Comparison of ENCODE assay signal across 8 cellular contexts in genomic region chr2:210171309-210172218, GRCh38. TPM values are rescaled to one million over a fixed set of nuclear protein-coding genes. Genes with fewer than 3 reads are reported as not detected.
DNase-seq lines count a peak whose midpoint lies in the region; TF ChIP-seq lines count a peak whose summit lies in the region.

Gene KANSL1L (minus strand): TSS chr2:210171409. CDS start chr2:210154582, 16,827 bp downstream.

- H3K4me3 Mint-ChIP-seq in neural crest cell = peak within 1 kb of the TSS; percentile 99

- 0 to 2% (median 1%) methylated on average over 39 to 65 of the region's 67 CpGs for WGBS in stomach, 5 donors

- H3K27ac ChIP-seq in stomach = peak within 1 kb of the TSS; percentile 100

- H3K9ac ChIP-seq in ES-I3 (ENCODE audit: low read depth, low read length) = peak within 1 kb of the TSS; percentile 71

- DNase-seq in HAP-1 (ENCODE audit: low spot score in 2 of 2) = peak; percentile 96 to 99
- DNase-seq in MG63 = peak; percentile 96
- peak; percentile 88 to 94 for DNase-seq in SHP77 (lab: John Stamatoyannopoulos, UW)
- peak; percentile 97 for DNase-seq in activated gamma-delta T cell treated with Interleukin-2 at 50 U/mL for 16 hours
- DNase-seq in fibroblast of villous mesenchyme (ENCODE audit: low read depth) = peak; percentile 96
- peak; percentile 98 for DNase-seq in neural crest cell (ENCODE audit: low read depth, low spot score)
- DNase-seq in stomach = peak; percentile 100

- TF ChIP-seq EP300 in stomach (IDR thresholded peaks at IDR 0.05) = no peak

- peaks cover 3% of the 10 kb centered on the region for H3K27me3 Mint-ChIP-seq in neural crest cell (ENCODE audit: low read depth)

- no peaks in the 10 kb centered on the region for H3K9me3 Mint-ChIP-seq in neural crest cell

- H3K4me1 ChIP-seq in ES-I3 (ENCODE audit: insufficient read depth, low read length) (no peaks in the 10 kb centered on the region), HAP-1 (peaks cover 7% of the 10 kb centered on the region), stomach (peaks cover 22 to 49% (median 33%) of the 10 kb centered on the region in 4 donors)

- peak within 1 kb of the TSS; percentile 98 for H3K27ac Mint-ChIP-seq in neural crest cell (ENCODE audit: unreplicated experiment)

- H3K36me3 Mint-ChIP-seq in neural crest cell (ENCODE audit: low read depth) = no peaks in the 10 kb centered on the region

- TF ChIP-seq CTCF in fibroblast of villous mesenchyme (IDR thresholded peaks at IDR 0.05; ENCODE audit: insufficient read depth, low read depth, low read length) (no peak), neural crest cell (conservative IDR thresholded peaks at IDR 0.05) (no peak), stomach (IDR thresholded peaks at IDR 0.05) (no peak)

- peak within 1 kb of the TSS; percentile 81 for H3K4me3 ChIP-seq in HAP-1
- H3K4me3 ChIP-seq in MG63 = peak within 1 kb of the TSS; percentile 90
- peak within 1 kb of the TSS; percentile 80 for H3K4me3 ChIP-seq in fibroblast of villous mesenchyme (ENCODE audit: low read depth, low read length)
- H3K4me3 ChIP-seq in stomach = peak within 1 kb of the TSS; percentile 66 to 93 (median 80)

- peaks cover 28% of the 10 kb centered on the region for H3K4me1 Mint-ChIP-seq in neural crest cell

- intact Hi-C loops in stomach (cut with DNase I; ENCODE audit: low total_unique reads) = no loop called here

- in situ Hi-C loops in HAP-1 (cut with MboI; ENCODE audit: low sequenced_read_pairs) = no loop called here

- TF ChIP-seq POLR2A in stomach (IDR thresholded peaks at IDR 0.05) = peak in 2 of 4 donors; percentile 64 to 70

- H3K36me3 ChIP-seq in ES-I3 (ENCODE audit: insufficient read depth, low read length) (no peaks in the 10 kb centered on the region), HAP-1 (replicated peaks) (no peaks in the 10 kb centered on the region), MG63 (no peaks in the 10 kb centered on the region), stomach (no peaks in the 10 kb centered on the region)

- H3K9me3 ChIP-seq in ES-I3 (ENCODE audit: control insufficient read depth, insufficient read depth, low read length) (no peaks in the 10 kb centered on the region), HAP-1 (no peaks in the 10 kb centered on the region), MG63 (no peaks in the 10 kb centered on the region), stomach (no peaks in the 10 kb centered on the region)

- no peaks in the 10 kb centered on the region for H3K27me3 ChIP-seq in HAP-1 (ENCODE audit: low read depth)
- peaks cover 10% of the 10 kb centered on the region for H3K27me3 ChIP-seq in MG63
- no peaks in the 10 kb centered on the region for H3K27me3 ChIP-seq in stomach

RNA-seq across cellular contexts. Expression of gene KANSL1L, which starts in this region (rescaled TPM):
- total RNA-seq in MG63 (2014; rRNA removed; shearing (Covaris generic); ENCODE audit: low replicate concordance) = 1.7 and 3.5 TPM in 2 replicates
- 18.0 and 28.1 TPM in 2 replicates for total RNA-seq in fibroblast of villous mesenchyme
- 18.3 and 19.2 TPM in 2 replicates for total RNA-seq in neural crest cell
- total RNA-seq in stomach = 100 to 1,000 TPM in 1 of 5 donors, 10 to 100 TPM in 3, 1 to 10 TPM in 1; 2.6 to 128 (median 54.5) TPM
- 1 to 10 TPM; 4.2 to 7.0 (median 4.5) TPM for polyA plus RNA-seq in stomach

Comparison
In these comparisons a context has a peak if more than half of its experiments do, and no peak if none do; other contexts are left out.
1. Peak in every context shown above with its lines: DNase-seq, H3K4me3 ChIP-seq and H3K27ac ChIP-seq.